In genomic region chr12:56266634-56267442, GRCh38 we compare ENCODE assay signal across 8 cellular contexts. TPM values are rescaled to one million over a fixed set of nuclear protein-coding genes. Genes with fewer than 3 reads are reported as not detected.
DNase-seq lines count a peak whose midpoint lies in the region; ATAC-seq and TF ChIP-seq lines count a peak whose summit lies in the region.

COQ10A (plus strand) TSS chr12:56266942; CDS start chr12:56267119, 177 bp downstream.

- in situ Hi-C loops in ACHN (cut with HindIII; ENCODE audit: low pct_ligation_motif_present, low pct_unique_long_range_greater_than_20kb, low sequenced_read_pairs) = no loop called here
- in situ Hi-C loops in T47D (cut with HindIII; ENCODE audit: low pct_unique_long_range_greater_than_20kb, low sequenced_read_pairs) = no loop called here

- peak; percentile 97 for DNase-seq in ACHN
- DNase-seq in NCI-H2171 treated with DMSO at 0.1 percent for 48 hours (lab: John Stamatoyannopoulos, UW) = peak; percentile 93
- peak; percentile 92 to 96 for DNase-seq in T47D (ENCODE audit: low read depth in 1 of 2, low spot score in 1 of 2)

- TF ChIP-seq CTCF in VCaP (conservative IDR thresholded peaks at IDR 0.05) = peak; percentile 70

- ATAC-seq in GM18861 (IDR thresholded peaks at IDR 0.05; ENCODE audit: unreplicated experiment) (peak; percentile 74), HG03095 (IDR thresholded peaks at IDR 0.05; ENCODE audit: unreplicated experiment) (peak; percentile 84)

- no peaks in the 10 kb centered on the region for H3K27me3 ChIP-seq in skeletal muscle tissue (ENCODE audit: control insufficient read depth in 3 of 3, insufficient read depth in 3 of 3, low read length in 3 of 3)

- H3K9ac ChIP-seq in skeletal muscle tissue (ENCODE audit: low read depth in 1 of 3, low read length in 3 of 3) = peak within 1 kb of the TSS; percentile 87 to 98 (median 93)

- peak within 1 kb of the TSS; percentile 79 for H3K27ac ChIP-seq in VCaP
- H3K27ac ChIP-seq in skeletal muscle tissue (ENCODE audit: low read depth, low read length) = peak within 1 kb of the TSS; percentile 98

- H3K9me3 ChIP-seq in iPS-18c (ENCODE audit: control insufficient read depth, insufficient read depth, low read length) (no peaks in the 10 kb centered on the region), skeletal muscle tissue (ENCODE audit: control insufficient read depth in 3 of 3, low read length in 3 of 3) (no peaks in the 10 kb centered on the region)

- peaks cover 40 to 55% (median 42%) of the 10 kb centered on the region in 3 donors for H3K4me1 ChIP-seq in skeletal muscle tissue (ENCODE audit: control insufficient read depth in 3 of 3, insufficient read depth in 3 of 3, low read length in 3 of 3)

- peak within 1 kb of the TSS; percentile 97 for H3K4me3 ChIP-seq in iPS-18c (ENCODE audit: insufficient read depth, low read depth, low read length)
- peak within 1 kb of the TSS; percentile 88 to 98 (median 93) for H3K4me3 ChIP-seq in skeletal muscle tissue (ENCODE audit: low read length in 3 of 3)

- peaks cover 17 to 28% (median 22%) of the 10 kb centered on the region in 3 donors for H3K36me3 ChIP-seq in skeletal muscle tissue (ENCODE audit: control insufficient read depth in 3 of 3, insufficient read depth in 3 of 3, low read length in 3 of 3)

RNA-seq across cellular contexts. Expression of gene COQ10A, which starts in this region (rescaled TPM):
- 12.0 TPM for total RNA-seq in skeletal muscle tissue

Comparison
In these comparisons a context has a peak if more than half of its experiments do, and no peak if none do; other contexts are left out.
1. Peak in every context shown above with its lines: DNase-seq, ATAC-seq, H3K4me3 ChIP-seq and H3K27ac ChIP-seq.